Comparison of ENCODE assay signal across 1 cellular context in genomic region chr22:22201925-22202343, GRCh38.
TF ChIP-seq lines count a peak whose summit lies in the region.

No MANE protein-coding gene starts in this region.

TF ChIP-seq in IMR-90, 13 proteins besides CTCF, POLR2A, EP300 and RAD21:
- TF ChIP-seq USF2 (IDR thresholded peaks at IDR 0.05; ENCODE audit: low read depth, low read length) = no peak
- TF ChIP-seq ELK1 (IDR thresholded peaks at IDR 0.05; ENCODE audit: borderline replicate concordance, low read depth, low read length) = no peak
- TF ChIP-seq NFE2L2 (IDR thresholded peaks at IDR 0.05; ENCODE audit: low read depth, low read length) = no peak
- no peak for TF ChIP-seq MAZ (IDR thresholded peaks at IDR 0.05; ENCODE audit: borderline replicate concordance, low read depth, low read length)
- TF ChIP-seq CEBPB (IDR thresholded peaks at IDR 0.05; ENCODE audit: low read depth, low read length) = no peak
- TF ChIP-seq CHD1 (IDR thresholded peaks at IDR 0.05; ENCODE audit: low read depth, low read length) = no peak
